8 cellular contexts compared by ENCODE assay signal in the genomic region with DNA sequence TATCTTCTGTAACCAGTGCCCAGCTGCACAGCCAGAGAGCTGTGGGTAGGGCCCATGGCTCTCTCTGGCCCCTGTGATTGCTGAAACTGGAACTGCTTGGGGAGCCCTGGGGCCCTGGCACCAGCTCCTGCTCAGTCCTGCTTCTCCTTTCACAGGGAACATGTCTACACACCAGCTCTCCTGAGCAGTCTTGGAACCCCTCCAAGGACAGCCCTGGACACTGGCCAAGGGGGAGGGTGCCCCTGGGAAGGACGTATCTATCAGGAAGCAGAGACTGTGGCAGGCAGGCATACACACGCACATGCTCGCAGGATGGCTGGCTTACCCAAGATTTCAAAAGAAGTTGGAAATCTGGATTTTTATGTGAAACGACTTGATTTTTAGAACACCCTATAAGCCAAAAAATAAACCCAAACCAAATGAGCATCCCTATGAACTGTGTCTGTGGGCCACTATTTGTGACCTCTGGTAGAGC. TPM values are rescaled to one million over a fixed set of nuclear protein-coding genes. Genes with fewer than 3 reads are reported as not detected.
DNase-seq lines count a peak whose midpoint lies in the region; ATAC-seq lines count a peak whose summit lies in the region.

No MANE protein-coding gene starts in this region.

- H3K4me3 Mint-ChIP-seq in stimulated activated naive CD8-positive, alpha-beta T cell treated with anti-CD3 and anti-CD28 coated beads, Interleukin-15, Interleukin-2, amounts not matched to agents 100 ng/mL and 50 ng/mL, for 24 hours: peak overlapping the region; percentile 73

- H3K27me3 ChIP-seq in Karpas-422 (ENCODE audit: low read length): no peaks in the 10 kb centered on the region

- H3K27ac Mint-ChIP-seq in stimulated activated naive CD8-positive, alpha-beta T cell treated with anti-CD3 and anti-CD28 coated beads, Interleukin-15, Interleukin-2, amounts not matched to agents 100 ng/mL and 50 ng/mL, for 24 hours: peak overlapping the region; percentile 100

- peak; percentile 97 for DNase-seq in DMS 273 (lab: John Stamatoyannopoulos, UW; ENCODE audit: unreplicated experiment)
- DNase-seq in Karpas-422: peak; percentile 86
- peak; percentile 99 for DNase-seq in RPMI8226
- DNase-seq in caudate nucleus (lab: John Stamatoyannopoulos, UW): peak in 57 of 61 donors; percentile 28 to 90 (median 65)
- peak; percentile 96 for DNase-seq in kidney tubule cell (ENCODE audit: low spot score)

- peaks cover 76% of the 10 kb centered on the region for H3K4me1 ChIP-seq in Karpas-422 (ENCODE audit: low read length)

- H3K27ac ChIP-seq in Karpas-422 (ENCODE audit: low read length) (peak overlapping the region; percentile 100), caudate nucleus (ENCODE audit: low read depth, low read length) (peak overlapping the region; percentile 88)

- no peaks in the 10 kb centered on the region for H3K36me3 ChIP-seq in Karpas-422 (ENCODE audit: insufficient read depth, low read length)

- peaks cover 4% of the 10 kb centered on the region for H3K36me3 Mint-ChIP-seq in stimulated activated naive CD8-positive, alpha-beta T cell treated with anti-CD3 and anti-CD28 coated beads, Interleukin-15, Interleukin-2, amounts not matched to agents 100 ng/mL and 50 ng/mL, for 24 hours (ENCODE audit: low read depth)

- H3K9ac ChIP-seq in Karpas-422 (ENCODE audit: low read length): peak overlapping the region; percentile 81

- H3K79me2 ChIP-seq in Karpas-422 (ENCODE audit: low read length): no peaks in the 10 kb centered on the region

- no peaks in the 10 kb centered on the region for H4K20me1 ChIP-seq in Karpas-422 (ENCODE audit: insufficient read depth, low read depth, low read length)

- peaks cover 78% of the 10 kb centered on the region for H3K4me1 Mint-ChIP-seq in stimulated activated naive CD8-positive, alpha-beta T cell treated with anti-CD3 and anti-CD28 coated beads, Interleukin-15, Interleukin-2, amounts not matched to agents 100 ng/mL and 50 ng/mL, for 24 hours (ENCODE audit: low read depth)

- H3K4me3 ChIP-seq in Karpas-422 (ENCODE audit: low read length): peak overlapping the region; percentile 59

- ATAC-seq in GM18511 (IDR thresholded peaks at IDR 0.05; ENCODE audit: unreplicated experiment) (no peak), HG03457 (IDR thresholded peaks at IDR 0.05; ENCODE audit: unreplicated experiment) (no peak)

- H3K9me3 ChIP-seq in Karpas-422 (ENCODE audit: low read length): no peaks in the 10 kb centered on the region

- H3K9me3 Mint-ChIP-seq in stimulated activated naive CD8-positive, alpha-beta T cell treated with anti-CD3 and anti-CD28 coated beads, Interleukin-15, Interleukin-2, amounts not matched to agents 100 ng/mL and 50 ng/mL, for 24 hours: no peaks in the 10 kb centered on the region

- H3K9me2 ChIP-seq in Karpas-422 (replicated peaks; ENCODE audit: insufficient read depth, low read length): no peaks in the 10 kb centered on the region

- peak overlapping the region; percentile 81 for H3K4me2 ChIP-seq in Karpas-422 (ENCODE audit: low read depth, low read length, poor library complexity, severe bottlenecking)

- no peak overlapping the region for H2AFZ ChIP-seq in Karpas-422 (ENCODE audit: low read length)

- no peaks in the 10 kb centered on the region for H3K27me3 Mint-ChIP-seq in stimulated activated naive CD8-positive, alpha-beta T cell treated with anti-CD3 and anti-CD28 coated beads, Interleukin-15, Interleukin-2, amounts not matched to agents 100 ng/mL and 50 ng/mL, for 24 hours

RNA-seq across cellular contexts. Expression of gene TRAF1, which starts 8.8 kb away (rescaled TPM):
- total RNA-seq in Karpas-422 (2014; rRNA removed; shearing (Covaris generic); ENCODE audit: low replicate concordance): 18.8 and 23.8 TPM in 2 replicates

RNA-seq across cellular contexts. Expression of gene PHF19, which starts 58.4 kb away (rescaled TPM):
- 34.8 and 76.9 TPM in 2 replicates for total RNA-seq in Karpas-422 (2014; rRNA removed; shearing (Covaris generic); ENCODE audit: low replicate concordance)
